Comparison of ENCODE assay signal across 8 cellular contexts in genomic region chr19:1401889-1402217, GRCh38. TPM values are rescaled to one million over a fixed set of nuclear protein-coding genes. Genes with fewer than 3 reads are reported as not detected.
DNase-seq lines count a peak whose midpoint lies in the region; ATAC-seq and TF ChIP-seq lines count a peak whose summit lies in the region.

No MANE protein-coding gene starts in this region.

- H3K4me1 ChIP-seq in left ventricle myocardium inferior (peaks cover 47% of the 10 kb centered on the region), mesodermal cell (ENCODE audit: control insufficient read depth, insufficient read depth, low read length, poor library complexity, severe bottlenecking) (peaks cover 10% of the 10 kb centered on the region)

- in situ Hi-C loops in astrocyte of the cerebellum (cut with HindIII; ENCODE audit: low sequenced_read_pairs), result no loop called here

- intact Hi-C loops in left ventricle myocardium inferior (cut with micrococcal nuclease), result no loop called here
- intact Hi-C loops in Right ventricle myocardium inferior (cut with DNase I), result no loop called here

- no peaks in the 10 kb centered on the region for H3K9me3 ChIP-seq in left ventricle myocardium inferior (replicated peaks)
- H3K9me3 ChIP-seq in mesodermal cell (ENCODE audit: control insufficient read depth, low read length), result no peaks in the 10 kb centered on the region

- H3K27me3 ChIP-seq in left ventricle myocardium inferior (ENCODE audit: low read depth), result peaks cover 8% of the 10 kb centered on the region

- no peak for DNase-seq in left ventricle myocardium inferior
- no peak for DNase-seq in Right ventricle myocardium inferior (ENCODE audit: missing footprints)
- no peak for DNase-seq in astrocyte of the cerebellum (ENCODE audit: low read depth)
- no peak for DNase-seq in T-helper 9 cell
- DNase-seq in iPS-NIHi11 (ENCODE audit: low spot score), result no peak
- DNase-seq in Kasumi-1 (lab: John Stamatoyannopoulos, UW), result no peak
- no peak for DNase-seq in GM10266 (ENCODE audit: extremely low spot score)

- peak overlapping the region; percentile 83 for H3K27ac ChIP-seq in left ventricle myocardium inferior (replicated peaks)
- no peak overlapping the region for H3K27ac ChIP-seq in mesodermal cell (ENCODE audit: low read depth, low read length, severe bottlenecking)

- no peak for TF ChIP-seq CTCF in left ventricle myocardium inferior (IDR thresholded peaks at IDR 0.05; ENCODE audit: borderline replicate concordance)
- TF ChIP-seq CTCF in astrocyte of the cerebellum (IDR thresholded peaks at IDR 0.05; ENCODE audit: low read depth, low read length, missing control alignments), result no peak
- no peak for TF ChIP-seq CTCF in GM10266 (IDR thresholded peaks at IDR 0.05; ENCODE audit: control insufficient read depth, insufficient read depth, low read depth, missing control alignments)

- ATAC-seq in Right ventricle myocardium inferior, result no peak

- H3K4me3 ChIP-seq in left ventricle myocardium inferior (peak overlapping the region; percentile 80), astrocyte of the cerebellum (ENCODE audit: low read depth, low read length) (peak overlapping the region; percentile 57), mesodermal cell (ENCODE audit: extremely low read depth, insufficient read depth, low read length, poor library complexity, severe bottlenecking) (peak overlapping the region; percentile 61)

- H3K36me3 ChIP-seq in left ventricle myocardium inferior (no peaks in the 10 kb centered on the region), mesodermal cell (ENCODE audit: control insufficient read depth, insufficient read depth, low read length) (peaks cover 14% of the 10 kb centered on the region)

- 66 to 87% methylated on average over 3 to 10 of the region's 11 CpGs for WGBS in mesodermal cell (ENCODE audit: insufficient coverage in 2 of 2), 2 experiments

RNA-seq across cellular contexts. Expression of gene GAMT, which starts 0.5 kb away (rescaled TPM):
- total RNA-seq in left ventricle myocardium inferior (77.0 TPM), Right ventricle myocardium inferior (85.8 TPM)
- 33.7 TPM for polyA plus RNA-seq in mesodermal cell (2013, experiment 1 of 2)
- polyA plus RNA-seq in mesodermal cell (2013, experiment 2 of 2), result 34.8 TPM

RNA-seq across cellular contexts. Expression of gene DAZAP1, which starts 5.5 kb away (rescaled TPM):
- total RNA-seq in left ventricle myocardium inferior (81.8 TPM), Right ventricle myocardium inferior (88.4 TPM)
- 109 TPM for polyA plus RNA-seq in mesodermal cell (2013, experiment 1 of 2)
- 96.2 TPM for polyA plus RNA-seq in mesodermal cell (2013, experiment 2 of 2)

RNA-seq across cellular contexts. Expression of gene NDUFS7, which starts 18.1 kb away (rescaled TPM):
- total RNA-seq in left ventricle myocardium inferior, result 380 TPM
- total RNA-seq in Right ventricle myocardium inferior, result 443 TPM
- polyA plus RNA-seq in mesodermal cell (2013, experiment 1 of 2), result 83.3 TPM
- 74.8 TPM for polyA plus RNA-seq in mesodermal cell (2013, experiment 2 of 2)

RNA-seq across cellular contexts. Expression of gene RPS15, which starts 36.3 kb away (rescaled TPM):
- total RNA-seq in left ventricle myocardium inferior (588 TPM), Right ventricle myocardium inferior (695 TPM)
- 2,052 TPM for polyA plus RNA-seq in mesodermal cell (2013, experiment 1 of 2)
- 1,718 TPM for polyA plus RNA-seq in mesodermal cell (2013, experiment 2 of 2)

RNA-seq across cellular contexts. Expression of gene APC2, which starts 48.1 kb away (rescaled TPM):
- total RNA-seq in left ventricle myocardium inferior (0.22 TPM), Right ventricle myocardium inferior (0.14 TPM)
- 1.6 TPM for polyA plus RNA-seq in mesodermal cell (2013, experiment 1 of 2)
- polyA plus RNA-seq in mesodermal cell (2013, experiment 2 of 2), result 1.5 TPM
